In the genomic region with DNA sequence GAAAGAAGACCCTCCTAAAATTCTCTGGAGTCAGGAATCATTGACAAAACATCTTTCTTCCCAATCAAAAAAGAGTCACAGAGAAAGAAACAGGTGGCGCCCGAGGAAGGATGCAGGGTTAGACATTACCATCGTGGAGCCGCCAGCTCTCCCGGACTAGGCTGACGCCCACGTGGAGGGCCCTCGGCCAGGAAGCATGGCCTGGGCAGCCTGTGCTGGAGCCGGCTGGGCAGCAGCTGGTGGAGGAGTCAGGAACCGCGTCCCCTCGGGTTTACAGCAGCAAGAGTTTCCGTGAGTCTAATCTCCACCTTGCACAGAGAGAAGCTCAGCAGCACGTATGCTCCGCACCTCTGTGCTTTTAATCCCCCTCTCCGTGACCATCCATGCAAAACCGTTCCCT, we compare ENCODE assay signal across 14 cellular contexts.
DNase-seq lines count a peak whose midpoint lies in the region; ATAC-seq, FAIRE-seq and TF ChIP-seq lines count a peak whose summit lies in the region.
"Had no signal": no experiment of that assay in that cellular context is flagged by ENCODE, and none has a peak within 500 bp of the region (broad histone marks: within the 10 kb centered on the region; RNA-seq: fewer than 3 reads in every experiment).

No MANE protein-coding gene starts in this region.

- peak overlapping the region; percentile 42; the same call in 1 of the 2 replicates for H2AFZ ChIP-seq in H1 (ENCODE audit: low read length)

- H3K4me1 ChIP-seq in H1 (replicated peaks in 1 of 4; ENCODE audit: control insufficient read depth in 3 of 4, insufficient read depth in 4 of 4, low read length in 3 of 4): peaks cover 0 to 4% (median under 1%) of the 10 kb centered on the region in 4 experiments; a peak in 2 of 7 replicates
- H3K4me1 ChIP-seq: BLaER1 had no signal

- no peak overlapping the region for H3K23ac ChIP-seq in H1 (ENCODE audit: insufficient read length)

- intact Hi-C loops in Calu3 (cut with micrococcal nuclease; ENCODE audit: unreplicated experiment): loop anchor here (2.0 to 10.0 kb wide), 3 partner anchors 231 to 932 kb away; no protein-coding TSS in a partner anchor

- no peaks in the 10 kb centered on the region for H3K9me3 Mint-ChIP-seq in Calu3 (ENCODE audit: low read depth, unreplicated experiment)
- H3K9me3 Mint-ChIP-seq in activated naive CD8-positive, alpha-beta T cell treated with anti-CD3 and anti-CD28 coated beads for 36 hours: no peaks in the 10 kb centered on the region
- H3K9me3 Mint-ChIP-seq in stimulated activated naive CD8-positive, alpha-beta T cell treated with anti-CD3 and anti-CD28 coated beads, Interleukin-15, amount 100 ng/mL, for 72 hours: no peaks in the 10 kb centered on the region
- H3K9me3 Mint-ChIP-seq: activated naive CD8-positive, alpha-beta T cell treated with anti-CD3 and anti-CD28 coated beads, Interleukin-2, amount 10 ng/mL, durations not matched to agents 7 days and 5 days had no signal

- H3K9me3 ChIP-seq in H1 (ENCODE audit: insufficient read depth in 2 of 2, low read depth in 1 of 2, low read length in 1 of 2): no peaks in the 10 kb centered on the region
- H3K9me3 ChIP-seq: BLaER1 had no signal

- no peak overlapping the region for H3K4ac ChIP-seq in H1 (replicated peaks; ENCODE audit: insufficient read length, low read depth, low read length)

- no peaks in the 10 kb centered on the region for H3K79me2 ChIP-seq in H1 (ENCODE audit: control insufficient read depth in 1 of 2, insufficient read depth in 2 of 2, low read length in 2 of 2)

- H3K36me3 Mint-ChIP-seq in Calu3 (ENCODE audit: insufficient read depth, unreplicated experiment): no peaks in the 10 kb centered on the region
- no peaks in the 10 kb centered on the region for H3K36me3 Mint-ChIP-seq in activated naive CD8-positive, alpha-beta T cell treated with anti-CD3 and anti-CD28 coated beads for 36 hours
- H3K36me3 Mint-ChIP-seq: activated naive CD8-positive, alpha-beta T cell treated with anti-CD3 and anti-CD28 coated beads, Interleukin-2, amount 10 ng/mL, durations not matched to agents 7 days and 5 days; natural killer cell treated with Interleukin-12 subunit alpha and Interleukin-12 subunit beta and Interleukin-15 and Interleukin-18, amount 100 ng/mL, for 72 hours had no signal

- peak overlapping the region; percentile 36; the same call in 1 of the 2 replicates for H2BK5ac ChIP-seq in H1 (ENCODE audit: low read depth, low read length)

- peak; percentile 29 to 38 for TF ChIP-seq RAD21 in H1 (IDR thresholded peaks at IDR 0.05 in 1 of 2, conservative IDR thresholded peaks at IDR 0.05 in 1 of 2; ENCODE audit: low read depth in 2 of 2, low read length in 2 of 2)

- H4K20me1 ChIP-seq in H1 (replicated peaks in 1 of 2; ENCODE audit: control insufficient read depth in 1 of 2, insufficient read depth in 2 of 2, low read length in 2 of 2): no peaks in the 10 kb centered on the region
- H4K20me1 ChIP-seq: BLaER1 had no signal

- no peak overlapping the region for H2AK5ac ChIP-seq in H1 (ENCODE audit: low read depth, low read length)

- no peak for TF ChIP-seq EP300 in H1 (IDR thresholded peaks at IDR 0.05; ENCODE audit: borderline replicate concordance in 1 of 2, low read depth in 2 of 2, low read length in 2 of 2)

- H3K4me2 ChIP-seq in H1 (ENCODE audit: insufficient read depth in 1 of 2, low read depth in 2 of 2, low read length in 2 of 2): no peak overlapping the region
- H3K4me2 ChIP-seq: BLaER1 had no signal

- H3K23me2 ChIP-seq in H1 (ENCODE audit: low read depth, low read length): no peaks in the 10 kb centered on the region

- no peak overlapping the region; the same call in 1 of the 2 replicates for H4K8ac ChIP-seq in H1 (ENCODE audit: extremely low read depth, insufficient read depth, low read length)

- H3K36me3 ChIP-seq in H1 (ENCODE audit: control insufficient read depth in 2 of 4, insufficient read depth in 4 of 4, low read length in 3 of 4): no peaks in the 10 kb centered on the region
- H3K36me3 ChIP-seq: BLaER1 had no signal

- H2BK120ac ChIP-seq in H1 (replicated peaks; ENCODE audit: low read depth, low read length): peak overlapping the region; percentile 60

- H3K14ac ChIP-seq in H1 (ENCODE audit: insufficient read length): no peak overlapping the region

- no peak for ATAC-seq in GM18498 (IDR thresholded peaks at IDR 0.05; ENCODE audit: unreplicated experiment)
- ATAC-seq in stimulated activated naive CD8-positive, alpha-beta T cell treated with anti-CD3 and anti-CD28 coated beads, Interleukin-15, amount 100 ng/mL, for 72 hours: no peak
- ATAC-seq: effector memory CD8-positive, alpha-beta T cell; natural killer cell treated with Interleukin-12 subunit alpha and Interleukin-12 subunit beta and Interleukin-15 and Interleukin-18, amount 100 ng/mL, for 72 hours had no signal

- H3K4me3 Mint-ChIP-seq in Calu3 (ENCODE audit: low read depth, unreplicated experiment): no peak overlapping the region
- no peak overlapping the region for H3K4me3 Mint-ChIP-seq in activated naive CD8-positive, alpha-beta T cell treated with anti-CD3 and anti-CD28 coated beads for 36 hours
- no peak overlapping the region for H3K4me3 Mint-ChIP-seq in stimulated activated naive CD8-positive, alpha-beta T cell treated with anti-CD3 and anti-CD28 coated beads, Interleukin-15, amount 100 ng/mL, for 72 hours
- H3K4me3 Mint-ChIP-seq: activated naive CD8-positive, alpha-beta T cell treated with anti-CD3 and anti-CD28 coated beads, Interleukin-2, amount 10 ng/mL, durations not matched to agents 7 days and 5 days; effector memory CD8-positive, alpha-beta T cell; natural killer cell treated with Interleukin-12 subunit alpha and Interleukin-12 subunit beta and Interleukin-15 and Interleukin-18, amount 100 ng/mL, for 72 hours had no signal

- DNase-seq in Calu3: peak; percentile 62
- DNase-seq in NCI-H2196 treated with DMSO at 0.1 percent for 48 hours (lab: John Stamatoyannopoulos, UW; ENCODE audit: unreplicated experiment): peak; percentile 38
- peak in 1 of 2 experiments; percentile 54 for DNase-seq in H1 (ENCODE audit: low read depth in 1 of 2, low spot score in 2 of 2)
- peak; percentile 62 for DNase-seq in myocyte (ENCODE audit: low read depth)
- DNase-seq in activated naive CD8-positive, alpha-beta T cell treated with anti-CD3 and anti-CD28 coated beads for 36 hours: no peak
- no peak for DNase-seq in stimulated activated CD4-positive, alpha-beta T cell treated with anti-CD3 and anti-CD28 coated beads, Interleukin-4, amount 100 ng/mL, for 4 hours
- no peak for DNase-seq in stimulated activated naive CD8-positive, alpha-beta T cell treated with anti-CD3 and anti-CD28 coated beads, Interleukin-15, amount 100 ng/mL, for 72 hours
- DNase-seq: activated CD8-positive, alpha-beta memory T cell treated with anti-CD3 and anti-CD28 coated beads for 24 hours; activated naive CD8-positive, alpha-beta T cell treated with anti-CD3 and anti-CD28 coated beads, Interleukin-2, amount 10 ng/mL, durations not matched to agents 7 days and 5 days; effector memory CD8-positive, alpha-beta T cell; stimulated activated CD4-positive, alpha-beta T cell treated with anti-CD3 and anti-CD28 coated beads, Interleukin-2, amount 100 ng/mL, for 24 hours had no signal

- H3K27ac ChIP-seq in H1 (ENCODE audit: low read depth, low read length): no peak overlapping the region
- H3K27ac ChIP-seq: BLaER1 had no signal

- TF ChIP-seq CTCF in Calu3 (IDR thresholded peaks at IDR 0.05; ENCODE audit: unreplicated experiment) (no peak), H1 (IDR thresholded peaks at IDR 0.05; ENCODE audit: control extremely low read depth in 1 of 3, insufficient read depth in 1 of 3, low read depth in 1 of 3, low read length in 3 of 3) (no peak)

- H3K9ac ChIP-seq in H1 (replicated peaks in 1 of 4; ENCODE audit: extremely low read depth in 1 of 4, low read depth in 3 of 4, low read length in 3 of 4): no peak overlapping the region
- H3K9ac ChIP-seq: BLaER1 had no signal

- no peak for FAIRE-seq in H1 (lab: Jason Lieb, UNC)

- H3K79me1 ChIP-seq in H1 (ENCODE audit: low read depth, low read length): no peaks in the 10 kb centered on the region

- no peak overlapping the region for H3K18ac ChIP-seq in H1 (ENCODE audit: extremely low read depth, low read length)

- TF ChIP-seq POLR2A in H1 (IDR thresholded peaks at IDR 0.05; ENCODE audit: control extremely low read depth in 1 of 2, low read depth in 2 of 2, low read length in 2 of 2): no peak

- no peak overlapping the region for H3K27ac Mint-ChIP-seq in Calu3 (ENCODE audit: unreplicated experiment)
- H3K27ac Mint-ChIP-seq in activated naive CD8-positive, alpha-beta T cell treated with anti-CD3 and anti-CD28 coated beads for 36 hours: no peak overlapping the region
- no peak overlapping the region for H3K27ac Mint-ChIP-seq in stimulated activated naive CD8-positive, alpha-beta T cell treated with anti-CD3 and anti-CD28 coated beads, Interleukin-15, amount 100 ng/mL, for 72 hours
- H3K27ac Mint-ChIP-seq: activated naive CD8-positive, alpha-beta T cell treated with anti-CD3 and anti-CD28 coated beads, Interleukin-2, amount 10 ng/mL, durations not matched to agents 7 days and 5 days; effector memory CD8-positive, alpha-beta T cell; natural killer cell treated with Interleukin-12 subunit alpha and Interleukin-12 subunit beta and Interleukin-15 and Interleukin-18, amount 100 ng/mL, for 72 hours had no signal

- BruUV-seq in Calu3 (replicated peaks; lab: Mats Ljungman, UMichigan): no TSS peak

- H3K27me3 Mint-ChIP-seq in Calu3 (ENCODE audit: unreplicated experiment): no peaks in the 10 kb centered on the region
- H3K27me3 Mint-ChIP-seq in activated naive CD8-positive, alpha-beta T cell treated with anti-CD3 and anti-CD28 coated beads for 36 hours: peaks cover 26% of the 10 kb centered on the region
- peaks cover 18% of the 10 kb centered on the region for H3K27me3 Mint-ChIP-seq in stimulated activated naive CD8-positive, alpha-beta T cell treated with anti-CD3 and anti-CD28 coated beads, Interleukin-15, amount 100 ng/mL, for 72 hours

- H2BK20ac ChIP-seq in H1 (ENCODE audit: low read length): peak overlapping the region; percentile 72; the same call in 1 of the 2 replicates

- no peak overlapping the region for H2BK15ac ChIP-seq in H1 (ENCODE audit: low read length)

- H3K27me3 ChIP-seq in H1 (replicated peaks in 1 of 4; ENCODE audit: control insufficient read depth in 3 of 4, extremely low read depth in 1 of 4, insufficient read depth in 3 of 4, low read length in 3 of 4): no peaks in the 10 kb centered on the region
- H3K27me3 ChIP-seq: BLaER1 had no signal

- H3K4me1 Mint-ChIP-seq in Calu3 (ENCODE audit: low read depth, unreplicated experiment): peaks cover 17% of the 10 kb centered on the region
- no peaks in the 10 kb centered on the region for H3K4me1 Mint-ChIP-seq in activated naive CD8-positive, alpha-beta T cell treated with anti-CD3 and anti-CD28 coated beads for 36 hours
- H3K4me1 Mint-ChIP-seq in stimulated activated naive CD8-positive, alpha-beta T cell treated with anti-CD3 and anti-CD28 coated beads, Interleukin-15, amount 100 ng/mL, for 72 hours: no peaks in the 10 kb centered on the region

- POLR2A ChIA-PET in H1 (lab: Charles Lee; ENCODE audit: partially characterized antibody): no interaction called here

- CTCF ChIA-PET in Calu3 (lab: Charles Lee) (interaction anchor here (0.6 to 1.2 kb wide), 5 partner anchors 95 to 962 kb away, joined by 3 read pairs; no protein-coding TSS in a partner anchor), H1 (lab: Charles Lee; ENCODE audit: partially characterized antibody) (interaction anchor here (0.6 to 1.8 kb wide), 7 partner anchors 10 to 559 kb away, joined by 3 to 7 read pairs (median 3); no protein-coding TSS in a partner anchor)

- 78% methylated on average over 17 of the region's 17 CpGs; no CpG with 5 or more reads in 1 of the 2 experiments for WGBS in H1 (ENCODE audit: extremely low coverage in 1 of 2, insufficient coverage in 1 of 2, insufficient read length in 1 of 2, insufficient replicate concordance in 2 of 2, low coverage in 1 of 2, low lambda C conversion rate in 2 of 2, missing lambda C conversion rate in 1 of 2), 2 experiments

- H3K56ac ChIP-seq in H1 (replicated peaks; ENCODE audit: insufficient read length, low read depth, low read length): no peak overlapping the region

- H4K91ac ChIP-seq in H1 (replicated peaks; ENCODE audit: insufficient read length, low read length): peak overlapping the region; percentile 71

- peak overlapping the region; percentile 10 for H4K5ac ChIP-seq in H1 (ENCODE audit: insufficient read length, low read depth, low read length)

- H3K4me3 ChIP-seq in H1 (ENCODE audit: extremely low read depth in 1 of 4, insufficient read depth in 2 of 4, low read depth in 3 of 4, low read length in 4 of 4): no peak overlapping the region
- H3K4me3 ChIP-seq: BLaER1 had no signal

- no peak overlapping the region; the same call in 1 of the 2 replicates for H2BK12ac ChIP-seq in H1 (ENCODE audit: low read depth, low read length)

Comparison
In these comparisons a context has a peak if more than half of its experiments do, and no peak if none do; other contexts are left out.
1. DNase-seq: peak in Calu3 (single experiment), NCI-H2196 treated with DMSO at 0.1 percent for 48 hours (single experiment) and myocyte (single experiment); none in activated naive CD8-positive, alpha-beta T cell treated with anti-CD3 and anti-CD28 coated beads for 36 hours (single experiment), stimulated activated CD4-positive, alpha-beta T cell treated with anti-CD3 and anti-CD28 coated beads, Interleukin-4, amount 100 ng/mL, for 4 hours (0 of 2) and stimulated activated naive CD8-positive, alpha-beta T cell treated with anti-CD3 and anti-CD28 coated beads, Interleukin-15, amount 100 ng/mL, for 72 hours (0 of 2).